8 cellular contexts compared by ENCODE assay signal in genomic region chr6:125858427-125859320, GRCh38.
DNase-seq lines count a peak whose midpoint lies in the region; ATAC-seq and TF ChIP-seq lines count a peak whose summit lies in the region.

No MANE protein-coding gene starts in this region.

- peak; percentile 89 to 99 for TF ChIP-seq CTCF in GM23338 (conservative IDR thresholded peaks at IDR 0.05; ENCODE audit: low read depth in 2 of 2)
- peak; percentile 30 to 63 (median 59) for TF ChIP-seq CTCF in uterus (IDR thresholded peaks at IDR 0.05)

- H3K4me1 ChIP-seq in GM23338 (ENCODE audit: insufficient read depth) (no peaks in the 10 kb centered on the region), uterus (no peaks in the 10 kb centered on the region)

- intact Hi-C loops in uterus (cut with DNase I; ENCODE audit: low total_unique reads), result no loop called here

- ATAC-seq in GM23338, result peak; percentile 100
- ATAC-seq in esophagus mucosa, result peak; percentile 82
- peak; percentile 47 to 69 for ATAC-seq in naive B cell (ENCODE audit: low read depth in 2 of 2)
- ATAC-seq in GM21717 (IDR thresholded peaks at IDR 0.05; ENCODE audit: unreplicated experiment), result no peak

- H3K36me3 Mint-ChIP-seq in GM23338 (ENCODE audit: low read depth) (no peaks in the 10 kb centered on the region), naive B cell (peaks cover 0 to 7% of the 10 kb centered on the region in 2 donors)

- no peak overlapping the region for H3K4me2 ChIP-seq in GM23338

- H3K27ac Mint-ChIP-seq in GM23338, result no peak overlapping the region
- peak overlapping the region in 2 of 6 donors; percentile 10 to 76 for H3K27ac Mint-ChIP-seq in naive B cell

- H3K9me2 ChIP-seq in GM23338 (ENCODE audit: insufficient read depth), result no peaks in the 10 kb centered on the region

- H3K27ac ChIP-seq in GM23338 (ENCODE audit: low read depth), result no peak overlapping the region
- no peak overlapping the region for H3K27ac ChIP-seq in uterus

- H3K4me3 Mint-ChIP-seq in GM23338 (no peak overlapping the region), naive B cell (no peak overlapping the region)

- H3K27me3 Mint-ChIP-seq in GM23338 (ENCODE audit: insufficient read depth, low read depth, poor library complexity) (no peaks in the 10 kb centered on the region), naive B cell (no peaks in the 10 kb centered on the region)

- H3K36me3 ChIP-seq in GM23338 (ENCODE audit: insufficient read depth), result no peaks in the 10 kb centered on the region
- no peaks in the 10 kb centered on the region for H3K36me3 ChIP-seq in uterus

- no peaks in the 10 kb centered on the region for H3K27me3 ChIP-seq in GM23338 (ENCODE audit: insufficient read depth)
- H3K27me3 ChIP-seq in uterus, result no peaks in the 10 kb centered on the region

- DNase-seq in Daoy (ENCODE audit: low read depth), result peak; percentile 81
- DNase-seq in GM23338 (ENCODE audit: low spot score), result peak; percentile 96
- DNase-seq in NCI-H2029 treated with DMSO at 0.1 percent for 48 hours (lab: John Stamatoyannopoulos, UW), result peak; percentile 66
- DNase-seq in activated CD4-positive, alpha-beta T cell treated with anti-CD3 and anti-CD28 coated beads, Interleukin-2, amount 50 U/mL, for 1 hour, result peak; percentile 13
- peak; percentile 9 for DNase-seq in naive B cell
- DNase-seq in uterus, result peak; percentile 35 to 47

- H3F3A ChIP-seq in GM23338 (replicated peaks; ENCODE audit: low read depth), result no peaks in the 10 kb centered on the region

- no peaks in the 10 kb centered on the region for H3K9me3 ChIP-seq in uterus

- no peak overlapping the region for H2AFZ ChIP-seq in GM23338

- H3K4me1 Mint-ChIP-seq in GM23338 (peaks cover 3% of the 10 kb centered on the region; the same call in 1 of the 3 replicates), naive B cell (no peaks in the 10 kb centered on the region)

- H3K9me3 Mint-ChIP-seq in GM23338 (no peaks in the 10 kb centered on the region), naive B cell (no peaks in the 10 kb centered on the region)

- TF ChIP-seq POLR2A in uterus (IDR thresholded peaks at IDR 0.05), result no peak

- no peaks in the 10 kb centered on the region for H4K20me1 ChIP-seq in GM23338 (replicated peaks; ENCODE audit: insufficient read depth)

- H3K4me3 ChIP-seq in GM23338 (no peak overlapping the region), uterus (no peak overlapping the region)

- H3K79me2 ChIP-seq in GM23338 (replicated peaks; ENCODE audit: insufficient read depth), result no peaks in the 10 kb centered on the region

TF ChIP-seq in GM23338, 12 proteins besides CTCF, POLR2A, EP300 and RAD21:
- no peak for TF ChIP-seq ZNF114 (CRISPR knock-in tag; IDR thresholded peaks at IDR 0.05)
- no peak for TF ChIP-seq JUNB (IDR thresholded peaks at IDR 0.05; ENCODE audit: unreplicated experiment)
- no peak for TF ChIP-seq ZNF462 (CRISPR knock-in tag; IDR thresholded peaks at IDR 0.05)

Comparison
In these comparisons a context has a peak if more than half of its experiments do, and no peak if none do; other contexts are left out.
1. DNase-seq: peak in every context shown above with its lines; median percentile 96 in GM23338; 81 in Daoy; 66 in NCI-H2029 treated with DMSO at 0.1 percent for 48 hours; 41 in uterus; 13 in activated CD4-positive, alpha-beta T cell treated with anti-CD3 and anti-CD28 coated beads, Interleukin-2, amount 50 U/mL, for 1 hour; 9 in naive B cell.